9 cellular contexts compared by ENCODE assay signal in genomic region chr17:81295031-81295677, GRCh38. TPM values are rescaled to one million over a fixed set of nuclear protein-coding genes. Genes with fewer than 3 reads are reported as not detected.
DNase-seq lines count a peak whose midpoint lies in the region; ATAC-seq, FAIRE-seq and TF ChIP-seq lines count a peak whose summit lies in the region.
"Had no signal": no experiment of that assay in that cellular context is flagged by ENCODE, and none has a peak within 500 bp of the region (broad histone marks: within the 10 kb centered on the region; RNA-seq: fewer than 3 reads in every experiment).

Gene SLC38A10, minus strand, starts transcription at chr17:81295307. Its CDS starts 386 bp downstream, at chr17:81294921.

- peak within 1 kb of the TSS; percentile 94 to 99 for H3K9ac ChIP-seq in liver (ENCODE audit: low read depth in 1 of 2, low read length in 2 of 2)

- FAIRE-seq in GM19239 (lab: Jason Lieb, UNC), result peak; percentile 61
- FAIRE-seq: islet of Langerhans had no signal

- peak; percentile 70 for ATAC-seq in HG03442 (IDR thresholded peaks at IDR 0.05; ENCODE audit: unreplicated experiment)

- peaks cover 3% of the 10 kb centered on the region for H3K27me3 Mint-ChIP-seq in dendritic cell treated with granulocyte-macrophage colony-stimulating factor and Interleukin-4, amounts not matched to agents 40 ng/mL and 50 ng/mL, for 4 days

- intact Hi-C loops in dendritic cell treated with granulocyte-macrophage colony-stimulating factor and Interleukin-4, amounts not matched to agents 40 ng/mL and 50 ng/mL, for 4 days (cut with micrococcal nuclease), result loop anchor here (10.0 kb wide), 1 partner anchor 100 kb away; the partner anchor contains the start of gene BAHCC1

- H3K36me3 ChIP-seq in liver (ENCODE audit: control insufficient read depth in 4 of 4, insufficient read depth in 3 of 4, low read depth in 1 of 4, low read length in 3 of 4), result peaks cover 0 to 2% (median 0%) of the 10 kb centered on the region in 4 donors

- H3K9me3 ChIP-seq in liver (ENCODE audit: control insufficient read depth in 4 of 4, low read length in 3 of 4), result no peaks in the 10 kb centered on the region

- no peak for TF ChIP-seq CTCF in liver (IDR thresholded peaks at IDR 0.05; ENCODE audit: low read depth, low read length, missing input control)

- peaks cover 5 to 54% (median 25%) of the 10 kb centered on the region in 4 donors for H3K4me1 ChIP-seq in liver (ENCODE audit: control insufficient read depth in 4 of 4, insufficient read depth in 4 of 4, low read length in 3 of 4)

- H3K4me3 Mint-ChIP-seq in dendritic cell treated with granulocyte-macrophage colony-stimulating factor and Interleukin-4, amounts not matched to agents 40 ng/mL and 50 ng/mL, for 4 days, result peak within 1 kb of the TSS; percentile 92

- H3K4me1 Mint-ChIP-seq in dendritic cell treated with granulocyte-macrophage colony-stimulating factor and Interleukin-4, amounts not matched to agents 40 ng/mL and 50 ng/mL, for 4 days (ENCODE audit: low read depth), result peaks cover 49% of the 10 kb centered on the region

- H3K27me3 ChIP-seq in liver (ENCODE audit: control insufficient read depth in 4 of 4, insufficient read depth in 4 of 4, low read length in 3 of 4), result no peaks in the 10 kb centered on the region

- peaks cover 30% of the 10 kb centered on the region for H3K36me3 Mint-ChIP-seq in dendritic cell treated with granulocyte-macrophage colony-stimulating factor and Interleukin-4, amounts not matched to agents 40 ng/mL and 50 ng/mL, for 4 days (ENCODE audit: low read depth)

- peak within 1 kb of the TSS; percentile 96 for H3K27ac Mint-ChIP-seq in dendritic cell treated with granulocyte-macrophage colony-stimulating factor and Interleukin-4, amounts not matched to agents 40 ng/mL and 50 ng/mL, for 4 days

- TF ChIP-seq RAD21 in liver (IDR thresholded peaks at IDR 0.05), result peak; percentile 19 to 27

- peak within 1 kb of the TSS; percentile 88 to 92 for H3K27ac ChIP-seq in liver (ENCODE audit: low read depth in 1 of 2, low read length in 2 of 2)

- H3K9me3 Mint-ChIP-seq in dendritic cell treated with granulocyte-macrophage colony-stimulating factor and Interleukin-4, amounts not matched to agents 40 ng/mL and 50 ng/mL, for 4 days, result no peaks in the 10 kb centered on the region

- DNase-seq in C1 segment of cervical spinal cord (lab: John Stamatoyannopoulos, UW) (peak; percentile 27 to 92 (median 82)), GM19239 (ENCODE audit: insufficient read length, low spot score) (peak; percentile 99), NCI-H748 treated with DMSO at 0.1 percent for 48 hours (lab: John Stamatoyannopoulos, UW) (peak; percentile 35)
- peak; percentile 92 to 94 for DNase-seq in activated CD4-positive, alpha-beta T cell treated with anti-CD3 and anti-CD28 coated beads, Interleukin-2, amount 50 U/mL, for 48 hours
- peak; percentile 92 for DNase-seq in stimulated activated CD4-positive, alpha-beta T cell treated with anti-CD3 and anti-CD28 coated beads, Interleukin-4, amount 100 ng/mL, for 1 hour

- H3K4me3 ChIP-seq in liver (ENCODE audit: low read depth in 1 of 3, low read length in 3 of 3), result peak within 1 kb of the TSS; percentile 75 to 92 (median 85)

- under 1% methylated on average over 59 of the region's 59 CpGs for WGBS in liver

TF ChIP-seq in liver, 16 proteins besides CTCF, POLR2A, EP300 and RAD21:
- TF ChIP-seq JUND (IDR thresholded peaks at IDR 0.05), result peak in 1 of 2 donors; percentile 27
- TF ChIP-seq EGR1 (IDR thresholded peaks at IDR 0.05; ENCODE audit: low read depth in 2 of 2), result peak; percentile 70 to 77
- TF ChIP-seq GABPA (IDR thresholded peaks at IDR 0.05 in 1 of 2, conservative IDR thresholded peaks at IDR 0.05 in 1 of 2), result peak; percentile 79 to 94
- peak; percentile 63 for TF ChIP-seq NR2F2 (IDR thresholded peaks at IDR 0.05)
- TF ChIP-seq ZBTB33 (IDR thresholded peaks at IDR 0.05), result peak; percentile 13
- TF ChIP-seq ATF3 (IDR thresholded peaks at IDR 0.05), result no peak
- TF ChIP-seq HNF4A (conservative IDR thresholded peaks at IDR 0.05), result peak; percentile 88
- TF ChIP-seq MAX (IDR thresholded peaks at IDR 0.05), result peak; percentile 73
- TF ChIP-seq YY1 (IDR thresholded peaks at IDR 0.05), result peak; percentile 84
- TF ChIP-seq REST (IDR thresholded peaks at IDR 0.05), result peak; percentile 66
- peak; percentile 53 for TF ChIP-seq HNF4G (IDR thresholded peaks at IDR 0.05)
- peak; percentile 73 to 89 for TF ChIP-seq RXRA (IDR thresholded peaks at IDR 0.05)
- peak; percentile 84 for TF ChIP-seq SP1 (IDR thresholded peaks at IDR 0.05)
- no peak for TF ChIP-seq FOXA1 (IDR thresholded peaks at IDR 0.05)
- TF ChIP-seq FOXA2 (IDR thresholded peaks at IDR 0.05), result no peak
- no peak for TF ChIP-seq TAF1 (conservative IDR thresholded peaks at IDR 0.05)

RNA-seq across cellular contexts. Expression of gene SLC38A10, which starts in this region (rescaled TPM):
- 100 to 1,000 TPM in 1 of 2 donors, 10 to 100 TPM in 1; 34.2 to 117 TPM for total RNA-seq in liver
- polyA plus RNA-seq in liver, result 10 to 100 TPM; 29.3 to 75.2 TPM

Comparison
In these comparisons a context has a peak if more than half of its experiments do, and no peak if none do; other contexts are left out.
1. Peak in every context shown above with its lines: DNase-seq, ATAC-seq, H3K4me3 ChIP-seq and H3K27ac ChIP-seq.
2. DNase-seq: peak in every context shown above with its lines; median percentile 99 in GM19239; 93 in activated CD4-positive, alpha-beta T cell treated with anti-CD3 and anti-CD28 coated beads, Interleukin-2, amount 50 U/mL, for 48 hours; 92 in stimulated activated CD4-positive, alpha-beta T cell treated with anti-CD3 and anti-CD28 coated beads, Interleukin-4, amount 100 ng/mL, for 1 hour; 82 in C1 segment of cervical spinal cord; 35 in NCI-H748 treated with DMSO at 0.1 percent for 48 hours.